19 cellular contexts compared by ENCODE assay signal in genomic region chr14:105283028-105283427, GRCh38.
"Had no signal": no experiment of that assay in that cellular context is flagged by ENCODE, and none has a peak within 500 bp of the region (broad histone marks: within the 10 kb centered on the region; RNA-seq: fewer than 3 reads in every experiment).

No MANE protein-coding gene starts in this region.

- H3K4me3 Mint-ChIP-seq: activated naive CD4-positive, alpha-beta T cell treated with anti-CD3 and anti-CD28 coated beads, Interleukin-2, amount 10 ng/mL, durations not matched to agents 7 days and 5 days; nephron progenitor cell; stimulated activated naive B cell treated with anti-CD40 and anti-IgM and Interleukin-4, amounts not matched to agents 10 μg/mL and 1 μg/mL and 100 μg/mL, for 72 hours had no signal

- DNase-seq: activated CD4-positive, alpha-beta T cell treated with anti-CD3 and anti-CD28 coated beads for 1 hour; activated CD4-positive, alpha-beta T cell treated with anti-CD3 and anti-CD28 coated beads, Interleukin-2, amount 50 U/mL, for 1 hour; activated effector memory CD4-positive, alpha-beta T cell treated with Interleukin-2 at 50 U/mL for 16 hours; activated naive CD4-positive, alpha-beta T cell treated with anti-CD3 and anti-CD28 coated beads, Interleukin-2, amount 10 ng/mL, durations not matched to agents 7 days and 5 days; activated T-cell treated with anti-CD3 and anti-CD28 coated beads, Interleukin-2, amount 50 U/mL, for 72 hours; foreskin keratinocyte; left cardiac atrium; nephron progenitor cell; occipital lobe; posterior cingulate gyrus; stimulated activated CD4-positive, alpha-beta T cell treated with anti-CD3 and anti-CD28 coated beads, Interleukin-15, amount 100 ng/mL, for 24 hours; stimulated activated CD8-positive, alpha-beta memory T cell treated with anti-CD3 and anti-CD28 coated beads, Interleukin-4, amount 100 ng/mL, for 48 hours; stimulated activated naive B cell treated with anti-CD40 and anti-IgM and Interleukin-4, amounts not matched to agents 10 μg/mL and 1 μg/mL and 100 μg/mL, for 72 hours; T-helper 1 cell; transverse colon; WERI-Rb-1 had no signal

- ATAC-seq: foreskin keratinocyte, left cardiac atrium, sciatic nerve had no signal

- H3K9me3 ChIP-seq: body of pancreas, transverse colon had no signal

- H3K27me3 Mint-ChIP-seq: activated naive CD4-positive, alpha-beta T cell treated with anti-CD3 and anti-CD28 coated beads, Interleukin-2, amount 10 ng/mL, durations not matched to agents 7 days and 5 days; stimulated activated naive B cell treated with anti-CD40 and anti-IgM and Interleukin-4, amounts not matched to agents 10 μg/mL and 1 μg/mL and 100 μg/mL, for 72 hours had no signal

- H3K36me3 ChIP-seq: transverse colon had no signal

- H3K4me2 ChIP-seq: smooth muscle cell had no signal

- H3K27ac ChIP-seq: foreskin keratinocyte, transverse colon, WERI-Rb-1 had no signal

- H3K4me1 ChIP-seq: foreskin keratinocyte had no signal

- H3K9me3 Mint-ChIP-seq: activated naive CD4-positive, alpha-beta T cell treated with anti-CD3 and anti-CD28 coated beads, Interleukin-2, amount 10 ng/mL, durations not matched to agents 7 days and 5 days; activated T-cell treated with anti-CD3 and anti-CD28 coated beads, Interleukin-2, amount 50 U/mL, for 72 hours; nephron progenitor cell; stimulated activated naive B cell treated with anti-CD40 and anti-IgM and Interleukin-4, amounts not matched to agents 10 μg/mL and 1 μg/mL and 100 μg/mL, for 72 hours had no signal

- H3K4me3 ChIP-seq: body of pancreas, smooth muscle cell, transverse colon had no signal

- H3K27me3 ChIP-seq: body of pancreas, foreskin keratinocyte, transverse colon had no signal
